In the genomic region with DNA sequence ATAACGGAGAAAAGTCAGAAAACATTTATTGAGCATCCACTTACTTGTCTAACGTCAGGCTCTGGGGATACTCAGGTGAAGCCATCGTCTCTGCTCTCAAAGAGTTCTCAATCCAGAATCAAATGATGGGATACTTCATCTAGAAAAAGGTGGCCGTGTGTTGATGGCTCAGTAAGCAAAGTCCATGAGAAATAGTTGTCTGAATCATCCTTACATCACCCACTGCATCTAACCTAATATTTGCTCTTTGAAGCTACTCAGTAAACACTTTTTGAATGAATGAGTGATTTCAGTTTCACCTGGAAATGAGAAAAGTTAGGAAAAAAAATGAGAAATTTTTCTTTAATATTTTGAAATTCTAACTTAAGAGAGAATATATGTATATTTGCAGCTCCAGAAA, we compare ENCODE assay signal across 27 cellular contexts.
"Had no signal": no experiment of that assay in that cellular context is flagged by ENCODE, and none has a peak within 500 bp of the region (broad histone marks: within the 10 kb centered on the region; RNA-seq: fewer than 3 reads in every experiment).

No MANE protein-coding gene starts in this region.

- H3K4me3 ChIP-seq: ascending aorta, breast epithelium, coronary artery, dorsolateral prefrontal cortex, esophagus muscularis mucosa, gastrocnemius medialis, heart left ventricle had no signal

- ATAC-seq: activated naive CD4-positive, alpha-beta T cell treated with anti-CD3 and anti-CD28 coated beads, Interleukin-2, amount 50 U/mL, for 72 hours; activated T-cell treated with anti-CD3 and anti-CD28 coated beads, Interleukin-2, amount 50 U/mL, for 72 hours; foreskin keratinocyte; gastrocnemius medialis; heart left ventricle had no signal

- H3K27ac ChIP-seq: ascending aorta, breast epithelium, coronary artery, dorsolateral prefrontal cortex, esophagus muscularis mucosa, foreskin keratinocyte, gastrocnemius medialis, heart left ventricle had no signal

- DNase-seq: activated CD4-positive, alpha-beta memory T cell treated with anti-CD3 and anti-CD28 coated beads, Interleukin-2, amount 10 ng/mL, durations not matched to agents 7 days and 5 days; activated CD4-positive, alpha-beta T cell treated with anti-CD3 and anti-CD28 coated beads for 1 hour; activated CD4-positive, alpha-beta T cell treated with anti-CD3 and anti-CD28 coated beads for 4 hours; activated CD4-positive, alpha-beta T cell treated with anti-CD3 and anti-CD28 coated beads, Interleukin-2, amount 10 ng/mL, durations not matched to agents 7 days and 5 days; activated CD4-positive, alpha-beta T cell treated with anti-CD3 and anti-CD28 coated beads, Interleukin-2, amount 50 U/mL, for 4 hours; activated CD8-positive, alpha-beta memory T cell treated with anti-CD3 and anti-CD28 coated beads, Interleukin-2, amount 50 U/mL, for 48 hours; activated gamma-delta T cell; activated naive CD4-positive, alpha-beta T cell; activated naive CD4-positive, alpha-beta T cell treated with anti-CD3 and anti-CD28 coated beads, Interleukin-2, amount 10 ng/mL, durations not matched to agents 7 days and 5 days; activated naive CD8-positive, alpha-beta T cell treated with anti-CD3 and anti-CD28 coated beads, Interleukin-2, amount 10 ng/mL, durations not matched to agents 7 days and 5 days; activated T-cell treated with anti-CD3 and anti-CD28 coated beads for 4 hours; activated T-cell treated with anti-CD3 and anti-CD28 coated beads, Interleukin-2, amount 50 U/mL, for 24 hours; activated T-cell treated with anti-CD3 and anti-CD28 coated beads, Interleukin-2, amount 50 U/mL, for 72 hours; dorsolateral prefrontal cortex; effector memory CD4-positive, alpha-beta T cell; endodermal cell; erythroblast; foreskin keratinocyte; gastrocnemius medialis; glutamatergic neuron; heart left ventricle; T-helper 2 cell had no signal

- H3K36me3 ChIP-seq: ascending aorta, breast epithelium, esophagus muscularis mucosa, gastrocnemius medialis, heart left ventricle had no signal

- H3K27me3 ChIP-seq: ascending aorta, breast epithelium, dorsolateral prefrontal cortex, esophagus muscularis mucosa, foreskin keratinocyte, gastrocnemius medialis, heart left ventricle had no signal

- H3K4me1 ChIP-seq: ascending aorta, breast epithelium, foreskin keratinocyte, gastrocnemius medialis, heart left ventricle had no signal

- H3K9me3 ChIP-seq: ascending aorta, breast epithelium, esophagus muscularis mucosa, gastrocnemius medialis, heart left ventricle had no signal
